In genomic region chr17:82848022-82848592, GRCh38 we compare ENCODE assay signal across 9 cellular contexts. TPM values are rescaled to one million over a fixed set of nuclear protein-coding genes. Genes with fewer than 3 reads are reported as not detected.
DNase-seq lines count a peak whose midpoint lies in the region; ATAC-seq, FAIRE-seq and TF ChIP-seq lines count a peak whose summit lies in the region.
"Had no signal": no experiment of that assay in that cellular context is flagged by ENCODE, and none has a peak within 500 bp of the region (broad histone marks: within the 10 kb centered on the region; RNA-seq: fewer than 3 reads in every experiment).

No MANE protein-coding gene starts in this region.

- peak overlapping the region; percentile 49 for H3K9ac ChIP-seq in HepG2 (ENCODE audit: insufficient read depth, low read depth, low read length)

- peak; percentile 98 for FAIRE-seq in HepG2 (lab: Jason Lieb, UNC)
- FAIRE-seq: A204.1 had no signal

- TF ChIP-seq EP300 in HepG2 (IDR thresholded peaks at IDR 0.05; ENCODE audit: low read depth in 2 of 2, low read length in 2 of 2) = no peak
- TF ChIP-seq EP300 in HepG2 (CRISPR knock-in tag; IDR thresholded peaks at IDR 0.05; ENCODE audit: borderline replicate concordance) = no peak
- no peak for TF ChIP-seq EP300 in suprapubic skin (IDR thresholded peaks at IDR 0.05)

- TF ChIP-seq POLR2A in HepG2 (IDR thresholded peaks at IDR 0.05; ENCODE audit: insufficient read depth in 1 of 2, low read depth in 2 of 2, low read length in 2 of 2) = 0 out of 4 replicates have a peak, but pooled peaks of 1 of the 2 experiments have one; percentile 24
- TF ChIP-seq POLR2A in suprapubic skin (IDR thresholded peaks at IDR 0.05) = no peak

- H3K4me2 ChIP-seq in HepG2 (ENCODE audit: low read depth, low read length) = peak overlapping the region; percentile 77

- CTCF ChIA-PET in HepG2 (lab: Yijun Ruan, JAX; ENCODE audit: low intra/inter-chr PET ratio, low total read pairs) = no interaction called here

- peak overlapping the region; percentile 60 for H3K27ac ChIP-seq in HepG2 (ENCODE audit: extremely low read length, insufficient read depth, low read length)
- no peak overlapping the region for H3K27ac ChIP-seq in suprapubic skin

- POLR2A ChIA-PET in HepG2 (lab: Yijun Ruan, JAX) = interaction anchor here (1.4 kb wide), 1 partner anchor 10 kb away, joined by 9 read pairs; no protein-coding TSS in a partner anchor

- no peaks in the 10 kb centered on the region for H3K79me2 ChIP-seq in HepG2 (ENCODE audit: insufficient read depth, low read length)

- H3K4me1 ChIP-seq in HepG2 (ENCODE audit: insufficient read depth, low read length) (peaks cover 14% of the 10 kb centered on the region), suprapubic skin (no peaks in the 10 kb centered on the region)

- no peaks in the 10 kb centered on the region for H4K20me1 ChIP-seq in HepG2 (ENCODE audit: insufficient read depth, low read length)

- H3K27ac Mint-ChIP-seq in activated naive CD8-positive, alpha-beta T cell treated with anti-CD3 and anti-CD28 coated beads for 36 hours = peak overlapping the region; percentile 67

- peaks cover 15% of the 10 kb centered on the region for H3K4me1 Mint-ChIP-seq in activated naive CD8-positive, alpha-beta T cell treated with anti-CD3 and anti-CD28 coated beads for 36 hours

- no peaks in the 10 kb centered on the region for H3K27me3 Mint-ChIP-seq in activated naive CD8-positive, alpha-beta T cell treated with anti-CD3 and anti-CD28 coated beads for 36 hours

- H3K9me3 ChIP-seq in HepG2 (ENCODE audit: low read length) (no peaks in the 10 kb centered on the region), suprapubic skin (no peaks in the 10 kb centered on the region)

- peak; percentile 98 for ATAC-seq in HepG2
- no peak for ATAC-seq in GM21390 (IDR thresholded peaks at IDR 0.05; ENCODE audit: unreplicated experiment)

- peak overlapping the region; percentile 47 for H3K4me3 Mint-ChIP-seq in activated naive CD8-positive, alpha-beta T cell treated with anti-CD3 and anti-CD28 coated beads for 36 hours

- in situ Hi-C loops in HepG2 (cut with HindIII; ENCODE audit: extremely low pct_ligation_motif_present, low pct_unique_long_range_greater_than_20kb) = no loop called here

- BruUV-seq in HepG2 (replicated peaks; lab: Mats Ljungman, UMichigan) = no TSS peak

- WGBS in HepG2 (ENCODE audit: low lambda C conversion rate) = 15% methylated on average over 18 of the region's 23 CpGs
- 68% methylated on average over 23 of the region's 23 CpGs for WGBS in suprapubic skin

- intact Hi-C loops in HepG2 (cut with micrococcal nuclease; ENCODE audit: unreplicated experiment) = no loop called here

- H3K4me3 ChIP-seq in HepG2 (replicated peaks in 1 of 3; ENCODE audit: insufficient read depth in 1 of 3, low read depth in 2 of 3, low read length in 3 of 3) = peak overlapping the region; percentile 36 to 65 (median 37); a peak in 5 of 6 replicates
- peak overlapping the region; percentile 32 for H3K4me3 ChIP-seq in suprapubic skin

- peaks cover 9% of the 10 kb centered on the region for H3K36me3 Mint-ChIP-seq in activated naive CD8-positive, alpha-beta T cell treated with anti-CD3 and anti-CD28 coated beads for 36 hours

- peak; percentile 65 for DNase-seq in NCI-H345 (lab: John Stamatoyannopoulos, UW)
- DNase-seq in NCI-H345 treated with DMSO at 0.1 percent for 48 hours (lab: John Stamatoyannopoulos, UW; ENCODE audit: unreplicated experiment) = no peak
- peak; percentile 48 for DNase-seq in activated naive CD8-positive, alpha-beta T cell treated with anti-CD3 and anti-CD28 coated beads for 36 hours
- DNase-seq in HepG2 (ENCODE audit: low spot score) = peak; percentile 83
- no peak for DNase-seq in suprapubic skin (ENCODE audit: low spot score in 2 of 2)
- no peak for DNase-seq in NCI-H2171 (lab: John Stamatoyannopoulos, UW)
- DNase-seq in NCI-H82 (lab: John Stamatoyannopoulos, UW) = no peak

- H3K36me3 ChIP-seq in HepG2 (replicated peaks in 1 of 2; ENCODE audit: control insufficient read depth in 1 of 2, insufficient read depth in 2 of 2, low read length in 2 of 2) = peaks cover 0 to 2% of the 10 kb centered on the region in 2 experiments; a peak in 1 of 5 replicates
- H3K36me3 ChIP-seq in suprapubic skin = peaks cover 5% of the 10 kb centered on the region

- no peaks in the 10 kb centered on the region for H3K9me3 Mint-ChIP-seq in activated naive CD8-positive, alpha-beta T cell treated with anti-CD3 and anti-CD28 coated beads for 36 hours

- no peak; the same call in 1 of the 2 replicates for TF ChIP-seq RAD21 in HepG2 (CRISPR knock-in tag; IDR thresholded peaks at IDR 0.05)

- H2AFZ ChIP-seq in HepG2 (ENCODE audit: low read length) = no peak overlapping the region

- no peaks in the 10 kb centered on the region for H3K27me3 ChIP-seq in HepG2 (ENCODE audit: control insufficient read depth in 1 of 2, insufficient read depth in 2 of 2, low read length in 2 of 2)
- H3K27me3 ChIP-seq in suprapubic skin = no peaks in the 10 kb centered on the region

- TF ChIP-seq CTCF in HepG2 (CRISPR knock-in tag; IDR thresholded peaks at IDR 0.05) (no peak), suprapubic skin (IDR thresholded peaks at IDR 0.05) (no peak)

TF ChIP-seq in HepG2, 621 proteins besides CTCF, POLR2A, EP300 and RAD21 (continues in another document):
- TF ChIP-seq ZNF513 (CRISPR knock-in tag; conservative IDR thresholded peaks at IDR 0.05) = no peak
- peak; percentile 73; the same call in 1 of the 2 replicates for TF ChIP-seq SP5 (CRISPR knock-in tag; IDR thresholded peaks at IDR 0.05; ENCODE audit: borderline replicate concordance, low read depth)
- TF ChIP-seq U2AF2 (IDR thresholded peaks at IDR 0.05; ENCODE audit: low read depth, low read length) = no peak
- TF ChIP-seq MAZ (IDR thresholded peaks at IDR 0.05; ENCODE audit: borderline replicate concordance, low read depth, low read length) = 0 out of 2 replicates have a peak, but pooled peaks have one; percentile 49
- TF ChIP-seq MAZ (CRISPR knock-in tag; IDR thresholded peaks at IDR 0.05; ENCODE audit: low read depth) = no peak
- TF ChIP-seq HIC2 (CRISPR knock-in tag; IDR thresholded peaks at IDR 0.05; ENCODE audit: low read depth) = peak; percentile 69
- no peak for TF ChIP-seq ZBTB42 (CRISPR knock-in tag; IDR thresholded peaks at IDR 0.05)

RNA-seq across cellular contexts. Expression of gene ZNF750, which starts 8.3 kb away (rescaled TPM):
- not detected for total RNA-seq in activated naive CD8-positive, alpha-beta T cell treated with anti-CD3 and anti-CD28 coated beads for 36 hours
- total RNA-seq in HepG2 (2016; rRNA removed; fragmentation: Illumina TruSeq; extraction: Trizol) (not detected in 2 replicates), suprapubic skin (100 to 1,000 TPM; 117 to 353 (median 233) TPM)
- not detected in 2 replicates for total RNA-seq in HepG2 (2016; cell fraction: cytosol; rRNA removed; fragmentation: Illumina TruSeq; extraction: Trizol; ENCODE audit: low read depth)
- not detected in 2 replicates for total RNA-seq in HepG2 (2016; cell fraction: insoluble cytoplasmic fraction; rRNA removed; fragmentation: Illumina TruSeq; extraction: Trizol)
- total RNA-seq in HepG2 (2016; cell fraction: membrane; rRNA removed; fragmentation: Illumina TruSeq; extraction: Trizol) = not detected in 2 replicates
- total RNA-seq in HepG2 (2016; cell fraction: nucleus; rRNA removed; fragmentation: Illumina TruSeq; extraction: Trizol) = not detected in 2 replicates
- polyA plus RNA-seq in HepG2 (2011; rRNA removed) = not detected in 2 replicates
- not detected in 2 replicates for polyA plus RNA-seq in HepG2 (2011; cell fraction: cytosol; rRNA removed)
- not detected in 2 replicates for polyA plus RNA-seq in HepG2 (2011; cell fraction: nucleus; rRNA removed)
- polyA plus RNA-seq in HepG2 (2012) = 0.03 and 0.05 TPM in 2 replicates
- not detected in 2 replicates for polyA plus RNA-seq in HepG2 (2016; cell fraction: cytosol; fragmentation: Illumina TruSeq; extraction: Trizol; ENCODE audit: low read depth)
- polyA plus RNA-seq in HepG2 (2016; cell fraction: insoluble cytoplasmic fraction; fragmentation: Illumina TruSeq; extraction: Trizol; ENCODE audit: low read depth) = not detected in 2 replicates
- polyA plus RNA-seq in HepG2 (2016; cell fraction: membrane; fragmentation: Illumina TruSeq; extraction: Trizol; ENCODE audit: low read depth) = not detected in 2 replicates
- not detected in 2 replicates for polyA plus RNA-seq in HepG2 (2016; cell fraction: nucleus; fragmentation: Illumina TruSeq; extraction: Trizol; ENCODE audit: insufficient read depth, low read depth)
- polyA minus RNA-seq in HepG2 (2011; rRNA and poly(A)+ RNA removed; ENCODE audit: low replicate concordance) = not detected in 2 replicates
- not detected in 2 replicates for polyA minus RNA-seq in HepG2 (2011; cell fraction: cytosol; rRNA and poly(A)+ RNA removed)
- not detected in 2 replicates for polyA minus RNA-seq in HepG2 (2011; cell fraction: nucleus; rRNA and poly(A)+ RNA removed)

Comparison
In these comparisons a context has a peak if more than half of its experiments do, and no peak if none do; other contexts are left out.
1. DNase-seq: peak in NCI-H345 (single experiment), activated naive CD8-positive, alpha-beta T cell treated with anti-CD3 and anti-CD28 coated beads for 36 hours (single experiment) and HepG2 (single experiment); none in NCI-H345 treated with DMSO at 0.1 percent for 48 hours (single experiment), suprapubic skin (0 of 2), NCI-H2171 (single experiment) and NCI-H82 (single experiment).
2. RNA of gene ZNF750, which starts 8.3 kb away (total RNA-seq): 117 to 353 TPM in suprapubic skin; not detected in activated naive CD8-positive, alpha-beta T cell treated with anti-CD3 and anti-CD28 coated beads for 36 hours and not detected in HepG2; every median in the first group is over 100 times any median in the second.